ENCODE assay signal across 15 cellular contexts in genomic region chr9:110895141-110895912, GRCh38.
DNase-seq lines count a peak whose midpoint lies in the region; ATAC-seq and TF ChIP-seq lines count a peak whose summit lies in the region.
"Had no signal": no experiment of that assay in that cellular context is flagged by ENCODE, and none has a peak within 500 bp of the region (broad histone marks: within the 10 kb centered on the region; RNA-seq: fewer than 3 reads in every experiment).

No MANE protein-coding gene starts in this region.

- H3K9me3 ChIP-seq in adipocyte (ENCODE audit: control insufficient read depth, low read length): no peaks in the 10 kb centered on the region
- H3K9me3 ChIP-seq in heart right ventricle: no peaks in the 10 kb centered on the region
- H3K9me3 ChIP-seq in transverse colon: no peaks in the 10 kb centered on the region
- H3K9me3 ChIP-seq: body of pancreas had no signal

- TF ChIP-seq EP300 in transverse colon (IDR thresholded peaks at IDR 0.05; ENCODE audit: low read depth): no peak

- peak overlapping the region; percentile 76 for H3K9ac ChIP-seq in adipocyte (ENCODE audit: low read length)
- H3K9ac ChIP-seq: BLaER1 treated with 17β-estradiol and CSF1 and Interleukin-3, amounts not matched to agents 10 nM and 100 nM had no signal

- DNase-seq in adipocyte (ENCODE audit: low read depth) (peak; percentile 40), heart right ventricle (peak; percentile 53 to 67), omental fat pad (ENCODE audit: low spot score) (no peak), transverse colon (peak; percentile 16), KBM-7 (no peak), hepatic stellate cell (ENCODE audit: low spot score) (no peak), GM13977 (ENCODE audit: low spot score) (no peak)
- DNase-seq: activated CD4-positive, alpha-beta T cell treated with anti-CD3 and anti-CD28 coated beads for 48 hours; activated naive CD4-positive, alpha-beta T cell treated with anti-CD3 and anti-CD28 coated beads, Interleukin-2, amount 10 ng/mL, durations not matched to agents 7 days and 5 days; DMS153; SHP77 treated with DMSO at 0.1 percent for 48 hours; stimulated activated naive CD4-positive, alpha-beta T cell treated with Interleukin-2 at 50 U/mL for 16 hours had no signal

- TF ChIP-seq CTCF in heart right ventricle (IDR thresholded peaks at IDR 0.05) (no peak), omental fat pad (IDR thresholded peaks at IDR 0.05) (no peak), transverse colon (IDR thresholded peaks at IDR 0.05) (no peak), GM13977 (IDR thresholded peaks at IDR 0.05; ENCODE audit: extremely low read depth, insufficient read depth, missing control alignments) (no peak)

- no peaks in the 10 kb centered on the region for H3K27me3 ChIP-seq in adipocyte (replicated peaks; ENCODE audit: control insufficient read depth, insufficient read depth, low read length)
- no peaks in the 10 kb centered on the region for H3K27me3 ChIP-seq in heart right ventricle
- H3K27me3 ChIP-seq in transverse colon: no peaks in the 10 kb centered on the region
- H3K27me3 ChIP-seq: BLaER1 treated with 17β-estradiol and CSF1 and Interleukin-3, amounts not matched to agents 10 nM and 100 nM; body of pancreas had no signal

- ATAC-seq in heart right ventricle: peak; percentile 82 to 95 (median 90)
- peak; percentile 25 for ATAC-seq in omental fat pad (ENCODE audit: low FRiP score)
- ATAC-seq in esophagus mucosa: no peak
- ATAC-seq: body of pancreas had no signal

- peaks cover 8% of the 10 kb centered on the region for H3K36me3 ChIP-seq in adipocyte (ENCODE audit: control insufficient read depth, insufficient read depth, low read length, severe bottlenecking)
- no peaks in the 10 kb centered on the region for H3K36me3 ChIP-seq in heart right ventricle
- no peaks in the 10 kb centered on the region for H3K36me3 ChIP-seq in transverse colon
- H3K36me3 ChIP-seq: BLaER1 treated with 17β-estradiol and CSF1 and Interleukin-3, amounts not matched to agents 10 nM and 100 nM had no signal

- intact Hi-C loops in heart right ventricle (cut with DNase I): loop anchor here in 1 of 10 donors (10.0 kb wide), 1 partner anchor 139 kb away; the partner anchor contains the start of gene LPAR1
- intact Hi-C loops in transverse colon (cut with DNase I; ENCODE audit: low total_unique reads): no loop called here

- in situ Hi-C loops in transverse colon (cut with MboI; ENCODE audit: low pct_ligation_motif_present in 1 of 4, low pct_unique_long_range_greater_than_20kb in 1 of 4, low sequenced_read_pairs in 3 of 4): no loop called here
- in situ Hi-C loops in KBM-7 (cut with MboI; ENCODE audit: low pct_unique_long_range_greater_than_20kb, low sequenced_read_pairs): no loop called here
- in situ Hi-C loops in GM13977 (cut with MboI; ENCODE audit: low pct_unique_long_range_greater_than_20kb, low sequenced_read_pairs, unreplicated experiment): no loop called here

- TF ChIP-seq POLR2A in transverse colon (IDR thresholded peaks at IDR 0.05): no peak

- H3K4me3 ChIP-seq in adipocyte (ENCODE audit: low read length) (no peak overlapping the region), heart right ventricle (no peak overlapping the region), transverse colon (no peak overlapping the region)
- H3K4me3 ChIP-seq: BLaER1 treated with 17β-estradiol and CSF1 and Interleukin-3, amounts not matched to agents 10 nM and 100 nM; body of pancreas had no signal

- 60% methylated on average over 7 of the region's 7 CpGs for WGBS in heart right ventricle, 2 donors
- 67 to 73% methylated on average over 1 to 7 of the region's 7 CpGs for WGBS in transverse colon (ENCODE audit: low coverage in 1 of 2), 2 donors

- H3K27ac ChIP-seq in heart right ventricle (peak overlapping the region in 8 of 10 donors; percentile 23 to 69 (median 54)), transverse colon (peak overlapping the region in 3 of 4 donors; percentile 9 to 33 (median 26))
- H3K27ac ChIP-seq: BLaER1 treated with 17β-estradiol and CSF1 and Interleukin-3, amounts not matched to agents 10 nM and 100 nM; body of pancreas had no signal

- H3K4me1 ChIP-seq in adipocyte (ENCODE audit: control insufficient read depth, insufficient read depth, low read length): peaks cover 77% of the 10 kb centered on the region
- peaks cover 0 to 14% (median 0%) of the 10 kb centered on the region in 9 donors for H3K4me1 ChIP-seq in heart right ventricle
- H3K4me1 ChIP-seq in transverse colon: peaks cover 0 to 9% (median 0%) of the 10 kb centered on the region in 4 donors

Comparison
In these comparisons a context has a peak if more than half of its experiments do, and no peak if none do; other contexts are left out.
1. DNase-seq: peak in adipocyte (single experiment), heart right ventricle (2 of 2) and transverse colon (single experiment); none in omental fat pad (single experiment), KBM-7 (single experiment), hepatic stellate cell (single experiment) and GM13977 (single experiment).